Comparison of ENCODE assay signal across 28 cellular contexts in the genomic region with DNA sequence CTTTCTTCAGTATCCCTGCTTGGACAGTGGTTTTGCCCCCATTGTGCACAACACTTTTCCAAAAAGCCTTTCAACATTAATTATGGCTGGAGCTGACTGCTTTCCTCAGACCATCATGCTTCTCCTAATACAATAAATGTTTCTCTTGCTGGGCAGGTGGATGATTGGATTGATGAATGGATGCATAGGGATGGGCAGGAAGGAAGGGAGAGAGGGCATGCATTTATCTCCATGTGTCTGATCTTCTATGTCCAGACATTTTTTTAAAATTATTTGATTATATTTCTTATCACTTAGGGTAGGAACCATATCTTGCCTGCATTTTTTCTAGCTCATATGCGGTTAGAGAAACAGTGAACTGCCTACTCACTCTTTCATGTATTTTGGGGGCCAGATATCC.
"Had no signal": no experiment of that assay in that cellular context is flagged by ENCODE, and none has a peak within 500 bp of the region (broad histone marks: within the 10 kb centered on the region; RNA-seq: fewer than 3 reads in every experiment).

No MANE protein-coding gene starts in this region.

- H3K27ac ChIP-seq: adrenal gland, body of pancreas, breast epithelium, Peyer's patch had no signal

- H3K36me3 Mint-ChIP-seq: activated CD4-positive, alpha-beta memory T cell treated with anti-CD3 and anti-CD28 coated beads for 36 hours; activated naive CD4-positive, alpha-beta T cell treated with anti-CD3 and anti-CD28 coated beads, Interleukin-2, amount 50 U/mL, for 72 hours had no signal

- H3K4me3 ChIP-seq: adrenal gland, body of pancreas, breast epithelium, Peyer's patch had no signal

- H3K4me3 Mint-ChIP-seq: activated CD4-positive, alpha-beta memory T cell treated with anti-CD3 and anti-CD28 coated beads for 36 hours; activated naive CD4-positive, alpha-beta T cell treated with anti-CD3 and anti-CD28 coated beads for 36 hours; activated T-cell treated with anti-CD3 and anti-CD28 coated beads, Interleukin-2, amount 50 U/mL, for 4 hours; activated T-helper 1 cell treated with anti-CD3 and anti-CD28 coated beads, Interleukin-12 subunit alpha, Interleukin-12 subunit beta, Interleukin-2, Interleukin-4 antibody, amounts not matched to agents 30 ng/mL and 10 ng/mL and 1 ng/mL, durations not matched to agents 14 hours and 24 hours and 36 hours; T-helper 1 cell treated with Interleukin-12 subunit alpha and Interleukin-12 subunit beta and Interleukin-4 antibody, amounts not matched to agents 30 μg/mL and 1 μg/mL, for 36 hours; T-helper 2 cell treated with Interferon-gamma antibody and Interleukin-4, amounts not matched to agents 5 μg/mL and 100 μg/mL, for 36 hours had no signal

- FAIRE-seq: astrocyte, TTC549 had no signal

- H3K9me3 ChIP-seq: adrenal gland, breast epithelium, Peyer's patch had no signal

- DNase-seq: activated CD4-positive, alpha-beta memory T cell treated with anti-CD3 and anti-CD28 coated beads for 36 hours; activated CD4-positive, alpha-beta T cell treated with anti-CD3 and anti-CD28 coated beads for 4 hours; activated CD4-positive, alpha-beta T cell treated with anti-CD3 and anti-CD28 coated beads, Interleukin-2, amount 50 U/mL, for 1 hour; activated CD8-positive, alpha-beta memory T cell treated with anti-CD3 and anti-CD28 coated beads, Interleukin-2, amount 50 U/mL, for 4 hours; activated gamma-delta T cell treated with Interleukin-2 at 50 U/mL for 16 hours; activated naive CD4-positive, alpha-beta T cell treated with anti-CD3 and anti-CD28 coated beads for 36 hours; activated T-cell treated with anti-CD3 and anti-CD28 coated beads for 4 hours; activated T-cell treated with anti-CD3 and anti-CD28 coated beads, Interleukin-2, amount 50 U/mL, for 4 hours; adrenal gland; body of pancreas; Karpas-422; NCI-H1105; NCI-H1417 treated with DMSO at 0.1 percent for 48 hours; NCI-H187 treated with DMSO at 0.1 percent for 48 hours; NCI-H2081; NCI-H226; NCI-H524 treated with DMSO at 0.1 percent for 48 hours; Peyer's patch; RPMI8226; SHP77 treated with DMSO at 0.1 percent for 48 hours had no signal

- H3K4me1 ChIP-seq: breast epithelium, Peyer's patch had no signal

- H3K9me3 Mint-ChIP-seq: activated CD4-positive, alpha-beta memory T cell treated with anti-CD3 and anti-CD28 coated beads for 36 hours; activated naive CD4-positive, alpha-beta T cell treated with anti-CD3 and anti-CD28 coated beads for 36 hours; activated T-cell treated with anti-CD3 and anti-CD28 coated beads, Interleukin-2, amount 50 U/mL, for 4 hours; activated T-helper 1 cell treated with anti-CD3 and anti-CD28 coated beads, Interleukin-12 subunit alpha, Interleukin-12 subunit beta, Interleukin-2, Interleukin-4 antibody, amounts not matched to agents 30 ng/mL and 10 ng/mL and 1 ng/mL, durations not matched to agents 14 hours and 24 hours and 36 hours; T-helper 1 cell treated with Interleukin-12 subunit alpha and Interleukin-12 subunit beta and Interleukin-4 antibody, amounts not matched to agents 30 μg/mL and 1 μg/mL, for 36 hours had no signal

- ATAC-seq: activated CD4-positive, CD25-positive, alpha-beta regulatory T cell treated with anti-CD3 and anti-CD28 coated beads, Interleukin-2, amount 50 U/mL, for 24 hours; activated naive CD4-positive, alpha-beta T cell treated with anti-CD3 and anti-CD28 coated beads, Interleukin-2, amount 50 U/mL, for 72 hours; activated T-cell treated with anti-CD3 and anti-CD28 coated beads, Interleukin-2, amount 50 U/mL, for 4 hours; body of pancreas had no signal

- H3K27ac Mint-ChIP-seq: activated CD4-positive, alpha-beta memory T cell treated with anti-CD3 and anti-CD28 coated beads for 36 hours; activated naive CD4-positive, alpha-beta T cell treated with anti-CD3 and anti-CD28 coated beads for 36 hours; activated naive CD4-positive, alpha-beta T cell treated with anti-CD3 and anti-CD28 coated beads, Interleukin-2, amount 50 U/mL, for 72 hours; activated T-helper 1 cell treated with anti-CD3 and anti-CD28 coated beads, Interleukin-12 subunit alpha, Interleukin-12 subunit beta, Interleukin-2, Interleukin-4 antibody, amounts not matched to agents 30 ng/mL and 10 ng/mL and 1 ng/mL, durations not matched to agents 14 hours and 24 hours and 36 hours; T-helper 1 cell treated with Interleukin-12 subunit alpha and Interleukin-12 subunit beta and Interleukin-4 antibody, amounts not matched to agents 30 μg/mL and 1 μg/mL, for 36 hours; T-helper 2 cell treated with Interferon-gamma antibody and Interleukin-4, amounts not matched to agents 5 μg/mL and 100 μg/mL, for 36 hours had no signal

- H3K36me3 ChIP-seq: adrenal gland, breast epithelium, Peyer's patch had no signal

- H3K27me3 ChIP-seq: adrenal gland, body of pancreas, breast epithelium, Peyer's patch had no signal
